Comparison of ENCODE assay signal across 19 cellular contexts in the genomic region with DNA sequence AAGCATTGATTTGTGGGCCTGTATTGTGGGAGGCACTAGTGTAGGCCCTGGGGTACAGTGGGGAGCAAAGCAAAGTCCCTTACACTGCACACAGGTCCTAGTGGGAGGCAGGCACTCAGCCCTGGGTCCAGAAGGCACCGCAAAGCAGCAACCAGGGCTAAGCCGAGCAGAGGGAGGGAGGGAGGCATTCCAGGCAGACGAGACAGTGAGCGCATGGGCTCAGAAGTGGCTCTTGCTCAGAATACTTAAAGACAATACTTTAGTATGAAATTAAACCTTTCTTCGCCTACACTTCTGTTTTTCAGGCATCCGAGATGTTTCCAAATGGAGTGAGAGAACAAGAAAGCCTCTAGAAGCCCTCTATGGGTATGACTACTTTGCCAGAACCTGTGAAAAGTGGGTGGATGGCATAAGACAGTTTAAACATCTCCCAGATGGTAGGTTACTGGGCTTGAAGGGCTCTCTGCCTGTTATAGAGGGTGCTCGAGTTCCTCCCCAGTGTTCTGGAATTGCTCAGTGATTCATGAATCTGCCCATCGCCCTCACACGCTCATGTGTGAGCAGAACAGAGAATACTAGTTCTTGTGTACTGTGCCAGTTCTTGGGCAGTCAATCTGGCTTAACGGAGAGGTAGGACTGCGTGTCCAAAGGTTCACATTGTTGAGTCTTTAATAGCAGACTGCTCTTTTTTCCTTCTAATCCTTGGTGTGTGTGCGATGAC. TPM values are rescaled to one million over a fixed set of nuclear protein-coding genes. Genes with fewer than 3 reads are reported as not detected.
DNase-seq lines count a peak whose midpoint lies in the region; ATAC-seq and TF ChIP-seq lines count a peak whose summit lies in the region.
"Had no signal": no experiment of that assay in that cellular context is flagged by ENCODE, and none has a peak within 500 bp of the region (broad histone marks: within the 10 kb centered on the region; RNA-seq: fewer than 3 reads in every experiment).

No MANE protein-coding gene starts in this region.

- no peaks in the 10 kb centered on the region for H3K27me3 ChIP-seq in SJSA1 (replicated peaks)
- no peaks in the 10 kb centered on the region for H3K27me3 ChIP-seq in liver (ENCODE audit: control insufficient read depth in 4 of 4, insufficient read depth in 4 of 4, low read length in 3 of 4)
- H3K27me3 ChIP-seq: left lung, ovary, vagina had no signal

- TF ChIP-seq CTCF in liver (IDR thresholded peaks at IDR 0.05; ENCODE audit: low read depth, low read length, missing input control) = no peak

- H3K36me3 ChIP-seq in SJSA1 (peaks cover 31% of the 10 kb centered on the region), liver (ENCODE audit: control insufficient read depth in 4 of 4, insufficient read depth in 3 of 4, low read depth in 1 of 4, low read length in 3 of 4) (peaks cover 0 to 6% (median 3%) of the 10 kb centered on the region in 4 donors)
- H3K36me3 ChIP-seq: left lung, ovary had no signal

- WGBS in liver = 54% methylated on average over 12 of the region's 12 CpGs

- peaks cover 27% of the 10 kb centered on the region for H3K4me1 ChIP-seq in SJSA1 (replicated peaks)
- H3K4me1 ChIP-seq in liver (ENCODE audit: control insufficient read depth in 4 of 4, insufficient read depth in 4 of 4, low read length in 3 of 4) = peaks cover 15 to 69% (median 53%) of the 10 kb centered on the region in 4 donors

- peak overlapping the region; percentile 17; the same call in 1 of the 2 replicates for H3K27ac ChIP-seq in SJSA1
- H3K27ac ChIP-seq in liver (ENCODE audit: low read depth in 1 of 2, low read length in 2 of 2) = peak overlapping the region; percentile 53 to 88
- H3K27ac ChIP-seq: GM23248, left lung, ovary, skin epidermis, vagina had no signal

- H3K9me3 ChIP-seq in SJSA1 (replicated peaks) = no peaks in the 10 kb centered on the region
- H3K9me3 ChIP-seq in liver (ENCODE audit: control insufficient read depth in 4 of 4, low read length in 3 of 4) = no peaks in the 10 kb centered on the region
- H3K9me3 ChIP-seq: left lung, ovary, vagina had no signal

- no peak for ATAC-seq in GM19455 (IDR thresholded peaks at IDR 0.05; ENCODE audit: unreplicated experiment)
- ATAC-seq: activated naive CD8-positive, alpha-beta T cell treated with anti-CD3 and anti-CD28 coated beads, Interleukin-2, amount 50 U/mL, for 24 hours; left lung; T-helper 17 cell had no signal

- TF ChIP-seq RAD21 in liver (IDR thresholded peaks at IDR 0.05) = no peak

- H3K4me3 ChIP-seq in SJSA1 (no peak overlapping the region), liver (ENCODE audit: low read depth in 1 of 3, low read length in 3 of 3) (no peak overlapping the region)
- H3K4me3 ChIP-seq: GM23248, left lung, ovary, skin epidermis, vagina had no signal

- peak; percentile 40 for DNase-seq in DMS53 treated with DMSO at 0.1 percent for 48 hours (lab: John Stamatoyannopoulos, UW; ENCODE audit: unreplicated experiment)
- no peak for DNase-seq in SJSA1 (ENCODE audit: low read depth in 1 of 2, low spot score in 2 of 2)
- DNase-seq in renal cortical epithelial cell (ENCODE audit: low read depth) = peak; percentile 57
- no peak for DNase-seq in T-helper 2 cell
- no peak for DNase-seq in activated CD4-positive, alpha-beta T cell treated with anti-CD3 and anti-CD28 coated beads, Interleukin-2, amount 50 U/mL, for 1 hour
- DNase-seq: activated B cell treated with CpG ODN at 0.5 μM for 24 hours; activated naive CD8-positive, alpha-beta T cell treated with anti-CD3 and anti-CD28 coated beads, Interleukin-2, amount 50 U/mL, for 24 hours; dermis blood vessel endothelial cell; DMS 273 treated with DMSO at 0.1 percent for 48 hours; GM23248; left lung; NCI-H510A treated with DMSO at 0.1 percent for 48 hours; ovary; stimulated activated CD4-positive, alpha-beta T cell treated with anti-CD3 and anti-CD28 coated beads, Interleukin-4, amount 100 ng/mL, for 1 hour; T-helper 17 cell had no signal

- H3K9ac ChIP-seq in liver (ENCODE audit: low read depth in 1 of 2, low read length in 2 of 2) = no peak overlapping the region
- H3K9ac ChIP-seq: GM23248 had no signal

TF ChIP-seq in liver, 16 proteins besides CTCF, POLR2A, EP300 and RAD21:
- peak in 1 of 2 donors; percentile 22 for TF ChIP-seq RXRA (IDR thresholded peaks at IDR 0.05)
- TF ChIP-seq, protein P1, sequence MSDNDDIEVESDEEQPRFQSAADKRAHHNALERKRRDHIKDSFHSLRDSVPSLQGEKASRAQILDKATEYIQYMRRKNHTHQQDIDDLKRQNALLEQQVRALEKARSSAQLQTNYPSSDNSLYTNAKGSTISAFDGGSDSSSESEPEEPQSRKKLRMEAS (IDR thresholded peaks at IDR 0.05) = peak; percentile 48
- no peak for TF ChIP-seq JUND (IDR thresholded peaks at IDR 0.05)
- peak; percentile 28 for TF ChIP-seq SP1 (IDR thresholded peaks at IDR 0.05)
- TF ChIP-seq, protein P2, sequence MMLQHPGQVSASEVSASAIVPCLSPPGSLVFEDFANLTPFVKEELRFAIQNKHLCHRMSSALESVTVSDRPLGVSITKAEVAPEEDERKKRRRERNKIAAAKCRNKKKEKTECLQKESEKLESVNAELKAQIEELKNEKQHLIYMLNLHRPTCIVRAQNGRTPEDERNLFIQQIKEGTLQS (IDR thresholded peaks at IDR 0.05) = no peak
- TF ChIP-seq TAF1 (conservative IDR thresholded peaks at IDR 0.05) = no peak
- TF ChIP-seq, protein P3, sequence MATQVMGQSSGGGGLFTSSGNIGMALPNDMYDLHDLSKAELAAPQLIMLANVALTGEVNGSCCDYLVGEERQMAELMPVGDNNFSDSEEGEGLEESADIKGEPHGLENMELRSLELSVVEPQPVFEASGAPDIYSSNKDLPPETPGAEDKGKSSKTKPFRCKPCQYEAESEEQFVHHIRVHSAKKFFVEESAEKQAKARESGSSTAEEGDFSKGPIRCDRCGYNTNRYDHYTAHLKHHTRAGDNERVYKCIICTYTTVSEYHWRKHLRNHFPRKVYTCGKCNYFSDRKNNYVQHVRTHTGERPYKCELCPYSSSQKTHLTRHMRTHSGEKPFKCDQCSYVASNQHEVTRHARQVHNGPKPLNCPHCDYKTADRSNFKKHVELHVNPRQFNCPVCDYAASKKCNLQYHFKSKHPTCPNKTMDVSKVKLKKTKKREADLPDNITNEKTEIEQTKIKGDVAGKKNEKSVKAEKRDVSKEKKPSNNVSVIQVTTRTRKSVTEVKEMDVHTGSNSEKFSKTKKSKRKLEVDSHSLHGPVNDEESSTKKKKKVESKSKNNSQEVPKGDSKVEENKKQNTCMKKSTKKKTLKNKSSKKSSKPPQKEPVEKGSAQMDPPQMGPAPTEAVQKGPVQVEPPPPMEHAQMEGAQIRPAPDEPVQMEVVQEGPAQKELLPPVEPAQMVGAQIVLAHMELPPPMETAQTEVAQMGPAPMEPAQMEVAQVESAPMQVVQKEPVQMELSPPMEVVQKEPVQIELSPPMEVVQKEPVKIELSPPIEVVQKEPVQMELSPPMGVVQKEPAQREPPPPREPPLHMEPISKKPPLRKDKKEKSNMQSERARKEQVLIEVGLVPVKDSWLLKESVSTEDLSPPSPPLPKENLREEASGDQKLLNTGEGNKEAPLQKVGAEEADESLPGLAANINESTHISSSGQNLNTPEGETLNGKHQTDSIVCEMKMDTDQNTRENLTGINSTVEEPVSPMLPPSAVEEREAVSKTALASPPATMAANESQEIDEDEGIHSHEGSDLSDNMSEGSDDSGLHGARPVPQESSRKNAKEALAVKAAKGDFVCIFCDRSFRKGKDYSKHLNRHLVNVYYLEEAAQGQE (IDR thresholded peaks at IDR 0.05) = no peak
- peak; percentile 58 to 63 for TF ChIP-seq HNF4A (conservative IDR thresholded peaks at IDR 0.05)
- TF ChIP-seq HNF4G (IDR thresholded peaks at IDR 0.05) = no peak
- no peak for TF ChIP-seq FOXA1 (IDR thresholded peaks at IDR 0.05)
- no peak for TF ChIP-seq EGR1 (IDR thresholded peaks at IDR 0.05; ENCODE audit: low read depth in 2 of 2)
- TF ChIP-seq FOXA2 (IDR thresholded peaks at IDR 0.05) = no peak

RNA-seq across cellular contexts. Expression of a gene that starts 18.7 kb away (rescaled TPM):
- 16.8 and 18.7 TPM in 2 replicates for total RNA-seq in SJSA1 (2014; rRNA removed; shearing (Covaris generic))
- total RNA-seq in liver (10 to 100 TPM; 16.0 to 33.4 TPM), renal cortical epithelial cell (23.9 and 31.1 TPM in 2 replicates)
- 10 to 100 TPM; 29.6 to 90.8 TPM for polyA plus RNA-seq in liver

RNA-seq across cellular contexts. Expression of a gene that starts 20.1 kb away (rescaled TPM):
- 212 and 289 TPM in 2 replicates for total RNA-seq in SJSA1 (2014; rRNA removed; shearing (Covaris generic))
- 10 to 100 TPM; 89.8 to 94.8 TPM for total RNA-seq in liver
- 10 to 100 TPM; 53.5 to 86.3 TPM for polyA plus RNA-seq in liver
- total RNA-seq in renal cortical epithelial cell = 75.8 and 193 TPM in 2 replicates

Comparison
In these comparisons a context has a peak if more than half of its experiments do, and no peak if none do; other contexts are left out.
1. DNase-seq: peak in DMS53 treated with DMSO at 0.1 percent for 48 hours (single experiment) and renal cortical epithelial cell (single experiment); none in SJSA1 (0 of 2), T-helper 2 cell (0 of 5) and activated CD4-positive, alpha-beta T cell treated with anti-CD3 and anti-CD28 coated beads, Interleukin-2, amount 50 U/mL, for 1 hour (single experiment).